17 cellular contexts compared by ENCODE assay signal in genomic region chr12:108551556-108551955, GRCh38. TPM values are rescaled to one million over a fixed set of nuclear protein-coding genes. Genes with fewer than 3 reads are reported as not detected.
DNase-seq lines count a peak whose midpoint lies in the region; ATAC-seq, FAIRE-seq and TF ChIP-seq lines count a peak whose summit lies in the region.
"Had no signal": no experiment of that assay in that cellular context is flagged by ENCODE, and none has a peak within 500 bp of the region (broad histone marks: within the 10 kb centered on the region; RNA-seq: fewer than 3 reads in every experiment).

No MANE protein-coding gene starts in this region.

- no TSS peak for BruUV-seq in A673 (replicated peaks; lab: Mats Ljungman, UMichigan)

- DNase-seq in GM19239 (ENCODE audit: insufficient read length, low spot score) (no peak), iris pigment epithelial cell (ENCODE audit: low read depth) (peak; percentile 85), A673 (ENCODE audit: low spot score) (no peak), NCI-H1417 (lab: John Stamatoyannopoulos, UW) (no peak)
- DNase-seq in activated naive CD8-positive, alpha-beta T cell treated with anti-CD3 and anti-CD28 coated beads for 36 hours = no peak
- DNase-seq: activated CD4-positive, CD25-positive, alpha-beta regulatory T cell; activated effector memory CD4-positive, alpha-beta T cell treated with anti-CD3 and anti-CD28 coated beads, Interleukin-2, amount 50 U/mL, for 16 hours; Caco-2; colonic mucosa; naive B cell; NCI-H1092 treated with DMSO at 0.1 percent for 48 hours; NCI-H526; tibial artery had no signal

- H3K9me3 Mint-ChIP-seq in activated naive CD8-positive, alpha-beta T cell treated with anti-CD3 and anti-CD28 coated beads for 36 hours = no peaks in the 10 kb centered on the region
- H3K9me3 Mint-ChIP-seq: naive B cell had no signal

- CTCF ChIA-PET in A673 (lab: Charles Lee) = no interaction called here

- H3K4me1 Mint-ChIP-seq in activated naive CD8-positive, alpha-beta T cell treated with anti-CD3 and anti-CD28 coated beads for 36 hours = peaks cover 58% of the 10 kb centered on the region

- peaks cover 16% of the 10 kb centered on the region for H3K36me3 Mint-ChIP-seq in activated naive CD8-positive, alpha-beta T cell treated with anti-CD3 and anti-CD28 coated beads for 36 hours

- intact Hi-C loops in A673 (cut with micrococcal nuclease; ENCODE audit: unreplicated experiment) = no loop called here

- peak; percentile 35 for FAIRE-seq in GM19239 (lab: Jason Lieb, UNC)

- H3K27me3 ChIP-seq in BLaER1 (no peaks in the 10 kb centered on the region), A673 (replicated peaks; ENCODE audit: insufficient read depth, low read depth, low read length, poor library complexity) (no peaks in the 10 kb centered on the region)
- H3K27me3 ChIP-seq: colonic mucosa, tibial artery had no signal

- H3K36me3 ChIP-seq in BLaER1 (peaks cover 53% of the 10 kb centered on the region), A673 (ENCODE audit: insufficient read depth, low read length, poor library complexity, severe bottlenecking) (peaks cover 28% of the 10 kb centered on the region)

- POLR2A ChIA-PET in A673 (lab: Charles Lee; ENCODE audit: low non-redundant PET) = no interaction called here

- H3K27ac Mint-ChIP-seq in activated naive CD8-positive, alpha-beta T cell treated with anti-CD3 and anti-CD28 coated beads for 36 hours = peak overlapping the region; percentile 52

- H3K4me3 ChIP-seq in BLaER1 (no peak overlapping the region), A673 (ENCODE audit: low read depth, low read length, poor library complexity, severe bottlenecking) (no peak overlapping the region)
- H3K4me3 ChIP-seq: colonic mucosa, tibial artery had no signal

- no peak overlapping the region for H3K9ac ChIP-seq in BLaER1

- TF ChIP-seq CTCF in A673 (conservative IDR thresholded peaks at IDR 0.05; ENCODE audit: low read depth, low read length) = no peak

- H3K4me3 Mint-ChIP-seq in activated naive CD8-positive, alpha-beta T cell treated with anti-CD3 and anti-CD28 coated beads for 36 hours = peak overlapping the region; percentile 35

- H3K4me2 ChIP-seq in BLaER1 = 0 out of 2 replicates have a peak overlapping the region, but pooled peaks have one; percentile 28

- no peaks in the 10 kb centered on the region for H3K27me3 Mint-ChIP-seq in activated naive CD8-positive, alpha-beta T cell treated with anti-CD3 and anti-CD28 coated beads for 36 hours
- H3K27me3 Mint-ChIP-seq: naive B cell had no signal

- peaks cover 12% of the 10 kb centered on the region; the same call in 1 of the 2 replicates for H3K4me1 ChIP-seq in BLaER1
- no peaks in the 10 kb centered on the region for H3K4me1 ChIP-seq in A673 (ENCODE audit: insufficient read depth, low read length, poor library complexity, severe bottlenecking)
- H3K4me1 ChIP-seq: Caco-2, colonic mucosa had no signal

- H3K9me3 ChIP-seq in BLaER1 (no peaks in the 10 kb centered on the region), A673 (ENCODE audit: low read depth, low read length, poor library complexity, severe bottlenecking) (no peaks in the 10 kb centered on the region)
- H3K9me3 ChIP-seq: Caco-2, colonic mucosa, tibial artery had no signal

- H3K27ac ChIP-seq in BLaER1 (no peak overlapping the region), A673 (ENCODE audit: low read depth, low read length, poor library complexity, severe bottlenecking) (no peak overlapping the region)
- H3K27ac ChIP-seq: colonic mucosa, tibial artery had no signal

- H4K20me1 ChIP-seq in BLaER1 = peaks cover 98% of the 10 kb centered on the region

- ATAC-seq in GM19395 (IDR thresholded peaks at IDR 0.05; ENCODE audit: unreplicated experiment) (no peak), HG03095 (IDR thresholded peaks at IDR 0.05; ENCODE audit: unreplicated experiment) (no peak)

RNA-seq across cellular contexts. Expression of gene SART3, which starts 9.4 kb away (rescaled TPM):
- total RNA-seq in activated naive CD8-positive, alpha-beta T cell treated with anti-CD3 and anti-CD28 coated beads for 36 hours = 10 to 100 TPM; 78.7 to 80.9 TPM
- 93.8 and 99.3 TPM in 2 replicates for total RNA-seq in A673 (2021)

RNA-seq across cellular contexts. Expression of gene ISCU, which starts 10.8 kb away (rescaled TPM):
- 10 to 100 TPM; 69.5 TPM for total RNA-seq in activated naive CD8-positive, alpha-beta T cell treated with anti-CD3 and anti-CD28 coated beads for 36 hours
- total RNA-seq in A673 (2021) = 73.4 and 79.3 TPM in 2 replicates

RNA-seq across cellular contexts. Expression of gene FICD, which starts 36.5 kb away (rescaled TPM):
- 1 to 10 TPM; 4.2 to 4.3 TPM for total RNA-seq in activated naive CD8-positive, alpha-beta T cell treated with anti-CD3 and anti-CD28 coated beads for 36 hours
- 3.6 and 4.1 TPM in 2 replicates for total RNA-seq in A673 (2021)

RNA-seq across cellular contexts. Expression of gene TMEM119, which starts 46.3 kb away (rescaled TPM):
- total RNA-seq in activated naive CD8-positive, alpha-beta T cell treated with anti-CD3 and anti-CD28 coated beads for 36 hours = under 1 TPM in 1 of 2 experiments, not detected in 1; 0.12 TPM
- 1.0 TPM in 1 of 2 replicates, not detected in the other for total RNA-seq in A673 (2021)
- total RNA-seq: Caco-2, SK-MEL-5 had no signal
